In genomic region chr2:231680284-231680991, GRCh38 we compare ENCODE assay signal across 8 cellular contexts. TPM values are rescaled to one million over a fixed set of nuclear protein-coding genes. Genes with fewer than 3 reads are reported as not detected.
A peak's percentile ranks its signal among the peaks of the same experiment; 100 is the strongest.
DNase-seq lines count a peak whose midpoint lies in the region; ATAC-seq, FAIRE-seq and TF ChIP-seq lines count a peak whose summit lies in the region.

No MANE protein-coding gene starts in this region.

- BruUV-seq in HCT116 (replicated peaks; lab: Mats Ljungman, UMichigan): no TSS peak

- TF ChIP-seq RAD21 in HCT116 (IDR thresholded peaks at IDR 0.05; ENCODE audit: low read depth): no peak

- TF ChIP-seq CTCF in HCT116 (IDR thresholded peaks at IDR 0.05 in 2 of 3, conservative IDR thresholded peaks at IDR 0.05 in 1 of 3; ENCODE audit: borderline replicate concordance in 1 of 3, insufficient read depth in 1 of 3, low read depth in 2 of 3, low read length in 2 of 3) (no peak), SU-DHL-6 (IDR thresholded peaks at IDR 0.05; ENCODE audit: insufficient read depth, low read length, poor library complexity, severe bottlenecking) (no peak), right atrium auricular region (IDR thresholded peaks at IDR 0.05) (no peak), GM13976 (IDR thresholded peaks at IDR 0.05; ENCODE audit: borderline replicate concordance, control extremely low read depth, extremely low read depth, insufficient read depth, missing control alignments) (no peak)

- H3K9ac ChIP-seq in HCT116 (ENCODE audit: low read length) (peak overlapping the region; percentile 98), SU-DHL-6 (ENCODE audit: low read length) (peak overlapping the region; percentile 96)

- peaks cover 14% of the 10 kb centered on the region for H3K4me1 ChIP-seq in ACC112 (ENCODE audit: control insufficient read depth, insufficient read depth, low read length, unreplicated experiment)
- H3K4me1 ChIP-seq in HCT116 (ENCODE audit: control insufficient read depth in 1 of 2, insufficient read depth in 2 of 2, low read length in 2 of 2): peaks cover 28 to 69% of the 10 kb centered on the region in 2 experiments
- H3K4me1 ChIP-seq in right atrium auricular region: peaks cover 0 to 37% of the 10 kb centered on the region in 2 donors
- H3K4me1 ChIP-seq in small intestine (ENCODE audit: control insufficient read depth in 2 of 2, insufficient read depth in 1 of 2, low read depth in 1 of 2, low read length in 1 of 2): no peaks in the 10 kb centered on the region

- H3K36me3 ChIP-seq in ACC112 (ENCODE audit: insufficient read depth, low read length) (no peaks in the 10 kb centered on the region), HCT116 (ENCODE audit: control insufficient read depth in 1 of 2, insufficient read depth in 2 of 2, low read length in 2 of 2) (no peaks in the 10 kb centered on the region), SU-DHL-6 (ENCODE audit: low read length) (no peaks in the 10 kb centered on the region), right atrium auricular region (no peaks in the 10 kb centered on the region), small intestine (ENCODE audit: control insufficient read depth in 2 of 2, insufficient read depth in 2 of 2, low read length in 2 of 2) (no peaks in the 10 kb centered on the region)

- FAIRE-seq in small intestine (lab: Jason Lieb, UNC): no peak

- H3K27ac ChIP-seq in ACC112 (ENCODE audit: low read depth, low read length): peak overlapping the region; percentile 60; the same call in 1 of the 2 replicates
- H3K27ac ChIP-seq in HCT116 (ENCODE audit: low read depth, low read length): peak overlapping the region; percentile 100
- peak overlapping the region; percentile 94 for H3K27ac ChIP-seq in SU-DHL-6 (ENCODE audit: low read depth, low read length)
- H3K27ac ChIP-seq in right atrium auricular region: peak overlapping the region; percentile 91 to 95
- H3K27ac ChIP-seq in small intestine (ENCODE audit: low read depth in 1 of 2, low read length in 1 of 2): peak overlapping the region; percentile 84 to 85

- POLR2A ChIA-PET in HCT116 (lab: Charles Lee): interaction anchor here (1.1 to 3.1 kb wide), 7 partner anchors 14 to 67 kb away, joined by 4 to 15 read pairs (median 6); partner anchors contain the start of gene PTMA

- H3K9me2 ChIP-seq in HCT116 (ENCODE audit: insufficient read depth): no peaks in the 10 kb centered on the region
- no peaks in the 10 kb centered on the region for H3K9me2 ChIP-seq in SU-DHL-6 (replicated peaks; ENCODE audit: insufficient read depth, low read length)

- H3K27me3 ChIP-seq in ACC112 (ENCODE audit: insufficient read depth, low read length) (no peaks in the 10 kb centered on the region), HCT116 (ENCODE audit: insufficient read depth, low read length) (no peaks in the 10 kb centered on the region), SU-DHL-6 (ENCODE audit: low read length) (no peaks in the 10 kb centered on the region), right atrium auricular region (no peaks in the 10 kb centered on the region), small intestine (ENCODE audit: control insufficient read depth in 2 of 2, insufficient read depth in 2 of 2, low read length in 2 of 2) (no peaks in the 10 kb centered on the region)

- H3K79me2 ChIP-seq in ACC112 (ENCODE audit: control insufficient read depth, insufficient read depth, low read length, unreplicated experiment) (no peaks in the 10 kb centered on the region), HCT116 (ENCODE audit: insufficient read depth, low read length) (peaks cover 5% of the 10 kb centered on the region; the same call in 1 of the 2 replicates), SU-DHL-6 (ENCODE audit: insufficient read depth, low read length) (peaks cover 26% of the 10 kb centered on the region)

- H2AFZ ChIP-seq in ACC112 (ENCODE audit: low read length, unreplicated experiment) (peak overlapping the region; percentile 86), HCT116 (ENCODE audit: low read depth, low read length, poor library complexity, severe bottlenecking) (no peak overlapping the region), SU-DHL-6 (ENCODE audit: low read depth, low read length, severe bottlenecking) (no peak overlapping the region)

- ATAC-seq in HCT116: peak; percentile 74

- RAD21 ChIA-PET in HCT116 (lab: Charles Lee; ENCODE audit: low non-redundant PET in 1 of 2, low total read pairs in 2 of 2, uncharacterized antibody in 2 of 2, unreplicated experiment in 2 of 2): no interaction called here

- H3K4me2 ChIP-seq in HCT116 (ENCODE audit: low read length): peak overlapping the region; percentile 81
- peak overlapping the region; percentile 56 for H3K4me2 ChIP-seq in SU-DHL-6 (ENCODE audit: low read depth, low read length, poor library complexity, severe bottlenecking)

- no peaks in the 10 kb centered on the region for H3K9me3 ChIP-seq in HCT116 (ENCODE audit: control insufficient read depth in 1 of 2, insufficient read depth in 1 of 2, low read depth in 1 of 2, low read length in 2 of 2)
- H3K9me3 ChIP-seq in SU-DHL-6 (ENCODE audit: insufficient read depth, low read length): no peaks in the 10 kb centered on the region
- no peaks in the 10 kb centered on the region for H3K9me3 ChIP-seq in right atrium auricular region
- no peaks in the 10 kb centered on the region for H3K9me3 ChIP-seq in small intestine (ENCODE audit: control insufficient read depth, low read depth)

- CTCF ChIA-PET in HCT116 (lab: Charles Lee): interaction anchor here (1.6 to 2.2 kb wide), 2 partner anchors 8 to 67 kb away, joined by 3 to 12 read pairs; no protein-coding TSS in a partner anchor

- peaks cover 76% of the 10 kb centered on the region for H3F3A ChIP-seq in SU-DHL-6 (ENCODE audit: insufficient read depth)

- intact Hi-C loops in HCT116 (cut with micrococcal nuclease): loop anchor here (2.0 kb wide), 1 partner anchor 26 kb away; no protein-coding TSS in a partner anchor

- H4K20me1 ChIP-seq in HCT116 (ENCODE audit: insufficient read depth) (no peaks in the 10 kb centered on the region), SU-DHL-6 (ENCODE audit: low read depth, low read length) (no peaks in the 10 kb centered on the region)

- 22 to 42% (median 29%) methylated on average over 22 to 39 of the region's 39 CpGs for WGBS in small intestine, 3 donors

- H3K4me3 ChIP-seq in ACC112 (ENCODE audit: low read depth, low read length) (peak overlapping the region; percentile 79), HCT116 (replicated peaks in 1 of 2; ENCODE audit: low read depth in 1 of 2, low read length in 2 of 2) (peak overlapping the region; percentile 60 to 61), SU-DHL-6 (ENCODE audit: insufficient read depth, low read length, poor library complexity, severe bottlenecking) (peak overlapping the region; percentile 41), right atrium auricular region (peak overlapping the region; percentile 45 to 59), small intestine (ENCODE audit: low read depth in 1 of 2, low read length in 2 of 2) (peak overlapping the region; percentile 39 to 67)

- TF ChIP-seq POLR2A in HCT116 (IDR thresholded peaks at IDR 0.05; ENCODE audit: borderline replicate concordance, extremely low read depth, insufficient read depth, insufficient read length): peak; percentile 47

- DNase-seq in HCT116 (ENCODE audit: low read depth, low spot score) (no peak), right atrium auricular region (ENCODE audit: low spot score) (no peak), small intestine (peak; percentile 76), NCI-H2227 treated with DMSO at 0.1 percent for 48 hours (lab: John Stamatoyannopoulos, UW) (no peak), 8988T (no peak), GM13976 (ENCODE audit: low spot score) (no peak)

- in situ Hi-C loops in GM13976 (cut with MboI; ENCODE audit: low sequenced_read_pairs, unreplicated experiment): no loop called here

TF ChIP-seq in HCT116, 20 proteins besides CTCF, POLR2A, EP300 and RAD21:
- TF ChIP-seq POLR2AphosphoS5 (IDR thresholded peaks at IDR 0.05; ENCODE audit: low read depth, low read length): peak; percentile 75
- TF ChIP-seq JUND (IDR thresholded peaks at IDR 0.05): no peak
- no peak for TF ChIP-seq SIN3A (IDR thresholded peaks at IDR 0.05; ENCODE audit: low read depth)
- TF ChIP-seq SP1 (IDR thresholded peaks at IDR 0.05; ENCODE audit: low read depth): no peak
- no peak for TF ChIP-seq YY1 (IDR thresholded peaks at IDR 0.05; ENCODE audit: extremely low read depth, insufficient replicate concordance, low read depth, low read length)
- TF ChIP-seq TCF7L2 (IDR thresholded peaks at IDR 0.05; ENCODE audit: borderline replicate concordance, extremely low read depth, insufficient read depth, insufficient read length): peak; percentile 74
- TF ChIP-seq ELF1 (IDR thresholded peaks at IDR 0.05; ENCODE audit: borderline replicate concordance, low read depth): no peak
- TF ChIP-seq ZFX (IDR thresholded peaks at IDR 0.05): peak; percentile 58; the same call in 1 of the 2 replicates
TF ChIP-seq in HCT116: peak in this region for 3.

RNA-seq across cellular contexts. Expression of gene PTMA, which starts 27.9 kb away (rescaled TPM):
- 2,752 TPM for total RNA-seq in HCT116 (2021; ENCODE audit: unreplicated experiment)
- 2,841 and 3,306 TPM in 2 replicates for polyA plus RNA-seq in HCT116 (2012)
- total RNA-seq in right atrium auricular region: 100 to 1,000 TPM; 234 to 430 TPM
- 1,000 to 10,000 TPM; 1,019 to 2,156 (median 1,110) TPM for polyA plus RNA-seq in small intestine
